ENCODE assay signal across 8 cellular contexts in the genomic region with DNA sequence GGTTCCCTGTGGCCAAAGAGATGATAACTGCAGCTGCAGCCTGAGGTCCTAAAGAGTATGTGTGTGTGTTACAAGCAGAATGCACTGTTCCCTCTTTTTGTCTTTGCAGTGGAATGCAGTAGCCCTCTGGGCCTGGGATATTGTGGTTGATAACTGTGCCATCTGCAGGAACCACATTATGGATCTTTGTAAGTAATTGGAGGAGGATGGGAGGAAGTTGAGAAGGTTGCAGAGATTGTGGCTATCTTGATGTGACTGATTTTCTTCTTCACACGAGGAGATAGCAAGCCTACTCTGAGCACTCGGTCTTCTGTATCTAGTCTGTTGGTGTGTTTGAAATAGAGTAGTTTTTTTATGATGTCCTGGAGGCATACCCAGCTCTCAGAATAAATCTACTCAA. TPM values are rescaled to one million over a fixed set of nuclear protein-coding genes. Genes with fewer than 3 reads are reported as not detected.
DNase-seq lines count a peak whose midpoint lies in the region; ATAC-seq, FAIRE-seq and TF ChIP-seq lines count a peak whose summit lies in the region.

No MANE protein-coding gene starts in this region.

- ATAC-seq in A549, result no peak
- no peak for ATAC-seq in WTC11

- no peak overlapping the region for H3K4me3 ChIP-seq in A549

- TF ChIP-seq CTCF in A549 (IDR thresholded peaks at IDR 0.05) (no peak), WTC11 (IDR thresholded peaks at IDR 0.05) (no peak)

- CTCF ChIA-PET in A549 (lab: Yijun Ruan, JAX) (no interaction called here), WTC11 (lab: Charles Lee) (no interaction called here)

- peak overlapping the region; percentile 0; the same call in 1 of the 3 replicates for H3K4me2 ChIP-seq in A549

- POLR2A ChIA-PET in A549 (lab: Yijun Ruan, JAX), result no interaction called here
- POLR2A ChIA-PET in WTC11 (lab: Charles Lee), result no interaction called here

- peaks cover 33% of the 10 kb centered on the region for H3K36me3 Mint-ChIP-seq in WTC11

- peaks cover 11% of the 10 kb centered on the region for H3K4me1 Mint-ChIP-seq in WTC11

- H3K9me3 ChIP-seq in A549, result no peaks in the 10 kb centered on the region

- no peak for DNase-seq in A549 (ENCODE audit: low read depth in 1 of 2, low spot score in 1 of 2)
- DNase-seq in GM04503 (ENCODE audit: low read depth), result peak; percentile 4
- DNase-seq in WTC11 (ENCODE audit: low spot score), result no peak
- DNase-seq in iris pigment epithelial cell (ENCODE audit: low read depth), result peak; percentile 16
- DNase-seq in SKM-1 treated with dmso at 0.1 percent for 144 hours (lab: John Stamatoyannopoulos, UW; ENCODE audit: unreplicated experiment), result no peak
- DNase-seq in NK-92 (lab: John Stamatoyannopoulos, UW; ENCODE audit: unreplicated experiment), result no peak
- DNase-seq in NCI-H128 (lab: John Stamatoyannopoulos, UW; ENCODE audit: unreplicated experiment), result no peak
- DNase-seq in activated CD8-positive, alpha-beta memory T cell treated with anti-CD3 and anti-CD28 coated beads, Interleukin-2, amount 50 U/mL, for 48 hours, result no peak

- no peaks in the 10 kb centered on the region; the same call in 1 of the 2 replicates for H3K27me3 Mint-ChIP-seq in WTC11 (ENCODE audit: low read depth)

- no peak for TF ChIP-seq POLR2A in A549 (IDR thresholded peaks at IDR 0.05; ENCODE audit: low read length)

- H3K4me1 ChIP-seq in A549, result peaks cover 8% of the 10 kb centered on the region; the same call in 1 of the 3 replicates

- no peak for TF ChIP-seq RAD21 in A549 (conservative IDR thresholded peaks at IDR 0.05 in 1 of 2, IDR thresholded peaks at IDR 0.05 in 1 of 2)

- H3K4me3 Mint-ChIP-seq in WTC11, result 0 out of 2 replicates have a peak overlapping the region, but pooled peaks have one; percentile 11

- H3K27ac Mint-ChIP-seq in WTC11, result peak overlapping the region; percentile 39

- WGBS in A549 (ENCODE audit: missing lambda C conversion rate), result 80% methylated on average over 2 of the region's 2 CpGs

- H3K27ac ChIP-seq in A549, result no peak overlapping the region

- TF ChIP-seq EP300 in A549 (IDR thresholded peaks at IDR 0.05), result no peak

- FAIRE-seq in A549 (lab: Jason Lieb, UNC), result no peak

- no peaks in the 10 kb centered on the region for H3K9me3 Mint-ChIP-seq in WTC11

TF ChIP-seq in A549, 52 proteins besides CTCF, POLR2A, EP300 and RAD21:
- TF ChIP-seq FOSB (CRISPR knock-in tag; IDR thresholded peaks at IDR 0.05), result no peak
- TF ChIP-seq RNF2 (IDR thresholded peaks at IDR 0.05; ENCODE audit: borderline replicate concordance, low read depth), result no peak
- TF ChIP-seq, protein P1, sequence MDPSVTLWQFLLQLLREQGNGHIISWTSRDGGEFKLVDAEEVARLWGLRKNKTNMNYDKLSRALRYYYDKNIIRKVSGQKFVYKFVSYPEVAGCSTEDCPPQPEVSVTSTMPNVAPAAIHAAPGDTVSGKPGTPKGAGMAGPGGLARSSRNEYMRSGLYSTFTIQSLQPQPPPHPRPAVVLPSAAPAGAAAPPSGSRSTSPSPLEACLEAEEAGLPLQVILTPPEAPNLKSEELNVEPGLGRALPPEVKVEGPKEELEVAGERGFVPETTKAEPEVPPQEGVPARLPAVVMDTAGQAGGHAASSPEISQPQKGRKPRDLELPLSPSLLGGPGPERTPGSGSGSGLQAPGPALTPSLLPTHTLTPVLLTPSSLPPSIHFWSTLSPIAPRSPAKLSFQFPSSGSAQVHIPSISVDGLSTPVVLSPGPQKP (IDR thresholded peaks at IDR 0.05; ENCODE audit: low read depth, low read length), result no peak
- TF ChIP-seq, protein P2, sequence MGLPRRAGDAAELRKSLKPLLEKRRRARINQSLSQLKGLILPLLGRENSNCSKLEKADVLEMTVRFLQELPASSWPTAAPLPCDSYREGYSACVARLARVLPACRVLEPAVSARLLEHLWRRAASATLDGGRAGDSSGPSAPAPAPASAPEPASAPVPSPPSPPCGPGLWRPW (IDR thresholded peaks at IDR 0.05), result no peak
- no peak for TF ChIP-seq SREBF2 (IDR thresholded peaks at IDR 0.05)
- TF ChIP-seq RCOR1 (IDR thresholded peaks at IDR 0.05; ENCODE audit: low read depth, low read length), result no peak
- TF ChIP-seq, protein P3, sequence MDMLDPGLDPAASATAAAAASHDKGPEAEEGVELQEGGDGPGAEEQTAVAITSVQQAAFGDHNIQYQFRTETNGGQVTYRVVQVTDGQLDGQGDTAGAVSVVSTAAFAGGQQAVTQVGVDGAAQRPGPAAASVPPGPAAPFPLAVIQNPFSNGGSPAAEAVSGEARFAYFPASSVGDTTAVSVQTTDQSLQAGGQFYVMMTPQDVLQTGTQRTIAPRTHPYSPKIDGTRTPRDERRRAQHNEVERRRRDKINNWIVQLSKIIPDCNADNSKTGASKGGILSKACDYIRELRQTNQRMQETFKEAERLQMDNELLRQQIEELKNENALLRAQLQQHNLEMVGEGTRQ (IDR thresholded peaks at IDR 0.05), result no peak
- no peak for TF ChIP-seq ZNF302 (CRISPR knock-in tag; IDR thresholded peaks at IDR 0.05)
- TF ChIP-seq FOXS1 (CRISPR knock-in tag; IDR thresholded peaks at IDR 0.05), result no peak
- no peak for TF ChIP-seq NR3C1 (IDR thresholded peaks at IDR 0.05)
- no peak for TF ChIP-seq JUNB (IDR thresholded peaks at IDR 0.05)

TF ChIP-seq in WTC11, 78 proteins besides CTCF, POLR2A, EP300 and RAD21 (continues in another document):
- no peak for TF ChIP-seq ZNF219 (CRISPR knock-in tag; IDR thresholded peaks at IDR 0.05; ENCODE audit: borderline replicate concordance)
- TF ChIP-seq RELA (CRISPR knock-in tag; IDR thresholded peaks at IDR 0.05; ENCODE audit: borderline replicate concordance), result no peak
- TF ChIP-seq HMGA2 (CRISPR knock-in tag; IDR thresholded peaks at IDR 0.05), result no peak
- TF ChIP-seq NFE2L1 (CRISPR knock-in tag; IDR thresholded peaks at IDR 0.05), result no peak
- TF ChIP-seq NFATC4 (CRISPR knock-in tag; IDR thresholded peaks at IDR 0.05), result no peak
- TF ChIP-seq, protein P4, sequence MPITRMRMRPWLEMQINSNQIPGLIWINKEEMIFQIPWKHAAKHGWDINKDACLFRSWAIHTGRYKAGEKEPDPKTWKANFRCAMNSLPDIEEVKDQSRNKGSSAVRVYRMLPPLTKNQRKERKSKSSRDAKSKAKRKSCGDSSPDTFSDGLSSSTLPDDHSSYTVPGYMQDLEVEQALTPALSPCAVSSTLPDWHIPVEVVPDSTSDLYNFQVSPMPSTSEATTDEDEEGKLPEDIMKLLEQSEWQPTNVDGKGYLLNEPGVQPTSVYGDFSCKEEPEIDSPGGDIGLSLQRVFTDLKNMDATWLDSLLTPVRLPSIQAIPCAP (CRISPR knock-in tag; IDR thresholded peaks at IDR 0.05), result no peak
- TF ChIP-seq, protein P5, sequence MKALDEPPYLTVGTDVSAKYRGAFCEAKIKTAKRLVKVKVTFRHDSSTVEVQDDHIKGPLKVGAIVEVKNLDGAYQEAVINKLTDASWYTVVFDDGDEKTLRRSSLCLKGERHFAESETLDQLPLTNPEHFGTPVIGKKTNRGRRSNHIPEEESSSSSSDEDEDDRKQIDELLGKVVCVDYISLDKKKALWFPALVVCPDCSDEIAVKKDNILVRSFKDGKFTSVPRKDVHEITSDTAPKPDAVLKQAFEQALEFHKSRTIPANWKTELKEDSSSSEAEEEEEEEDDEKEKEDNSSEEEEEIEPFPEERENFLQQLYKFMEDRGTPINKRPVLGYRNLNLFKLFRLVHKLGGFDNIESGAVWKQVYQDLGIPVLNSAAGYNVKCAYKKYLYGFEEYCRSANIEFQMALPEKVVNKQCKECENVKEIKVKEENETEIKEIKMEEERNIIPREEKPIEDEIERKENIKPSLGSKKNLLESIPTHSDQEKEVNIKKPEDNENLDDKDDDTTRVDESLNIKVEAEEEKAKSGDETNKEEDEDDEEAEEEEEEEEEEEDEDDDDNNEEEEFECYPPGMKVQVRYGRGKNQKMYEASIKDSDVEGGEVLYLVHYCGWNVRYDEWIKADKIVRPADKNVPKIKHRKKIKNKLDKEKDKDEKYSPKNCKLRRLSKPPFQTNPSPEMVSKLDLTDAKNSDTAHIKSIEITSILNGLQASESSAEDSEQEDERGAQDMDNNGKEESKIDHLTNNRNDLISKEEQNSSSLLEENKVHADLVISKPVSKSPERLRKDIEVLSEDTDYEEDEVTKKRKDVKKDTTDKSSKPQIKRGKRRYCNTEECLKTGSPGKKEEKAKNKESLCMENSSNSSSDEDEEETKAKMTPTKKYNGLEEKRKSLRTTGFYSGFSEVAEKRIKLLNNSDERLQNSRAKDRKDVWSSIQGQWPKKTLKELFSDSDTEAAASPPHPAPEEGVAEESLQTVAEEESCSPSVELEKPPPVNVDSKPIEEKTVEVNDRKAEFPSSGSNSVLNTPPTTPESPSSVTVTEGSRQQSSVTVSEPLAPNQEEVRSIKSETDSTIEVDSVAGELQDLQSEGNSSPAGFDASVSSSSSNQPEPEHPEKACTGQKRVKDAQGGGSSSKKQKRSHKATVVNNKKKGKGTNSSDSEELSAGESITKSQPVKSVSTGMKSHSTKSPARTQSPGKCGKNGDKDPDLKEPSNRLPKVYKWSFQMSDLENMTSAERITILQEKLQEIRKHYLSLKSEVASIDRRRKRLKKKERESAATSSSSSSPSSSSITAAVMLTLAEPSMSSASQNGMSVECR (CRISPR knock-in tag; IDR thresholded peaks at IDR 0.05; ENCODE audit: borderline replicate concordance), result no peak
- no peak for TF ChIP-seq ZBTB21 (CRISPR knock-in tag; IDR thresholded peaks at IDR 0.05; ENCODE audit: borderline replicate concordance)

RNA-seq across cellular contexts. Expression of a gene that starts 2.3 kb away (rescaled TPM):
- polyA plus RNA-seq in A549 (2011; rRNA removed), result 70.7 and 82.3 TPM in 2 replicates
- 97.6 and 108 TPM in 2 replicates for polyA plus RNA-seq in A549 (2012; cell fraction: cytosol; rRNA removed)
- polyA plus RNA-seq in A549 (2012; cell fraction: nucleus; rRNA removed), result 42.3 and 43.9 TPM in 2 replicates
- polyA plus RNA-seq in A549 (2017; fragmentation: RNase III; extraction: RNeasy Plus Mini Kit Qiagen cat#74134 plus additional on column Dnase treatment), result 61.3 to 63.1 TPM (median 61.7 TPM) in 3 replicates
- 9.4 and 9.7 TPM in 2 replicates for polyA minus RNA-seq in A549 (2011; rRNA and poly(A)+ RNA removed)
- total RNA-seq in WTC11 (2021), result 68.2 to 70.8 TPM (median 70.3 TPM) in 3 replicates

Comparison
In these comparisons a context has a peak if more than half of its experiments do, and no peak if none do; other contexts are left out.
1. DNase-seq: peak in GM04503 (single experiment) and iris pigment epithelial cell (single experiment); none in A549 (0 of 2), WTC11 (single experiment), SKM-1 treated with dmso at 0.1 percent for 144 hours (single experiment), NK-92 (single experiment), NCI-H128 (single experiment) and activated CD8-positive, alpha-beta memory T cell treated with anti-CD3 and anti-CD28 coated beads, Interleukin-2, amount 50 U/mL, for 48 hours (single experiment).